In genomic region chr12:115980339-115980738, GRCh38 we compare ENCODE assay signal across 18 cellular contexts.
"Had no signal": no experiment of that assay in that cellular context is flagged by ENCODE, and none has a peak within 500 bp of the region (broad histone marks: within the 10 kb centered on the region; RNA-seq: fewer than 3 reads in every experiment).

No MANE protein-coding gene starts in this region.

- H3K27ac Mint-ChIP-seq: dendritic cell treated with granulocyte-macrophage colony-stimulating factor and Interleukin-4, amounts not matched to agents 40 ng/mL and 50 ng/mL, for 4 days; effector memory CD8-positive, alpha-beta T cell had no signal

- H3K4me1 ChIP-seq: testis, vagina had no signal

- H3K9me3 ChIP-seq: heart left ventricle, neutrophil, testis, tibial nerve, upper lobe of right lung, vagina had no signal

- H3K4me2 ChIP-seq: smooth muscle cell had no signal

- ATAC-seq: effector memory CD8-positive, alpha-beta T cell; heart left ventricle; left colon; left ventricle myocardium superior; naive thymus-derived CD4-positive, alpha-beta T cell; stimulated activated naive CD8-positive, alpha-beta T cell treated with anti-CD3 and anti-CD28 coated beads, Interleukin-15, Interleukin-2, amounts not matched to agents 100 U/mL and 50 U/mL, for 24 hours; upper lobe of right lung had no signal

- H3K27me3 Mint-ChIP-seq: dendritic cell treated with granulocyte-macrophage colony-stimulating factor and Interleukin-4, amounts not matched to agents 40 ng/mL and 50 ng/mL, for 4 days; effector memory CD8-positive, alpha-beta T cell; naive thymus-derived CD4-positive, alpha-beta T cell had no signal

- H3K4me3 Mint-ChIP-seq: dendritic cell treated with granulocyte-macrophage colony-stimulating factor and Interleukin-4, amounts not matched to agents 40 ng/mL and 50 ng/mL, for 4 days; effector memory CD8-positive, alpha-beta T cell; naive thymus-derived CD4-positive, alpha-beta T cell had no signal

- H3K27me3 ChIP-seq: heart left ventricle, neutrophil, testis, tibial nerve, upper lobe of right lung, vagina had no signal

- DNase-seq: effector memory CD8-positive, alpha-beta T cell; foreskin melanocyte; heart left ventricle; hippocampal formation; left colon; left ventricle myocardium superior; naive thymus-derived CD4-positive, alpha-beta T cell; posterior cingulate gyrus; stimulated activated CD4-positive, alpha-beta T cell treated with anti-CD3 and anti-CD28 coated beads, Interleukin-2, amount 100 ng/mL, for 48 hours; stimulated activated naive CD8-positive, alpha-beta T cell treated with anti-CD3 and anti-CD28 coated beads, Interleukin-15, Interleukin-2, amounts not matched to agents 100 U/mL and 50 U/mL, for 24 hours; testis; upper lobe of right lung had no signal

- H3K4me3 ChIP-seq: heart left ventricle, lung, smooth muscle cell, testis, tibial nerve, upper lobe of right lung, vagina had no signal

- H3K9me3 Mint-ChIP-seq: dendritic cell treated with granulocyte-macrophage colony-stimulating factor and Interleukin-4, amounts not matched to agents 40 ng/mL and 50 ng/mL, for 4 days; effector memory CD8-positive, alpha-beta T cell; naive thymus-derived CD4-positive, alpha-beta T cell had no signal

- H3K27ac ChIP-seq: heart left ventricle, neutrophil, testis, tibial nerve, upper lobe of right lung, vagina had no signal
